ENCODE assay signal across 9 cellular contexts in the genomic region with DNA sequence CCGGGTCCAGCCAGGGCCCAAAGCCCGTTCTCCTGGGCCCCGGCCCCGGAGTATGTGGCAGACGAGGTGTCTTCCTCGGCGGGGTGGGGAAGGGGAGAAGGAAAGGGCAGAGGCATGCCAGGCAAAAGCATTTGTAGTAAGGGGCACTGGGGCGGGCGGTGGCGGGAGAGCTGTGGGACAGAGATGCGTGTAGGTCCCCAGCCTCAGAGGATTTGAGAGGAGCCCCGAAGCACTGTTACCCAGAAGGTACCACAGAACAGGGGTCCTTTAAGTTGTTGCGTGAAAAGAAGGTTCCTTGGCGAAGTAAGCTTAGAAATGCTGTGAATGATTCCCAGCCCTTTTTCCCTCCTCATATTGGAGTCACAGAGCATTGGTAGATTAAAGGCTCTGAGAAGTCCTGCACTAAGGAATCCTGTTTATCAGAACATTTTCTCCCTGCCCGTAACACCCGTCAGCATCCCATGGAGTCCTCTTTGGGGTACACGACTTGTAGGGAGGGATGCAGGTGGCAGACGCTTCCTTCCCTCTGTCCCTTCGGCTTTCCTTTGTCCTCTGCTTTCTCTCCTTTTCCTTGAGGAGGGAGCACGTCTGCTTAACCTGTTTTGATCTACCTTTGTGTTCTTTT. TPM values are rescaled to one million over a fixed set of nuclear protein-coding genes. Genes with fewer than 3 reads are reported as not detected.
DNase-seq lines count a peak whose midpoint lies in the region; ATAC-seq and TF ChIP-seq lines count a peak whose summit lies in the region.
"Had no signal": no experiment of that assay in that cellular context is flagged by ENCODE, and none has a peak within 500 bp of the region (broad histone marks: within the 10 kb centered on the region; RNA-seq: fewer than 3 reads in every experiment).

No MANE protein-coding gene starts in this region.

- H3K4me1 ChIP-seq in HUES64 (ENCODE audit: insufficient read depth, low read length), result no peaks in the 10 kb centered on the region

- peaks cover 44% of the 10 kb centered on the region for H3K27me3 Mint-ChIP-seq in dendritic cell treated with granulocyte-macrophage colony-stimulating factor and Interleukin-4, amounts not matched to agents 40 ng/mL and 50 ng/mL, for 4 days
- H3K27me3 Mint-ChIP-seq in natural killer cell (ENCODE audit: low read depth in 2 of 2), result peaks cover 9 to 11% of the 10 kb centered on the region in 2 donors

- no peaks in the 10 kb centered on the region for H3K9me3 Mint-ChIP-seq in dendritic cell treated with granulocyte-macrophage colony-stimulating factor and Interleukin-4, amounts not matched to agents 40 ng/mL and 50 ng/mL, for 4 days
- H3K9me3 Mint-ChIP-seq in natural killer cell, result no peaks in the 10 kb centered on the region

- peak overlapping the region; percentile 73 for H3K4me3 Mint-ChIP-seq in dendritic cell treated with granulocyte-macrophage colony-stimulating factor and Interleukin-4, amounts not matched to agents 40 ng/mL and 50 ng/mL, for 4 days
- peak overlapping the region; percentile 82 for H3K4me3 Mint-ChIP-seq in natural killer cell

- H3K27me3 ChIP-seq in AG04450 (ENCODE audit: control insufficient read depth, insufficient read depth, low read length) (no peaks in the 10 kb centered on the region), HUES64 (ENCODE audit: insufficient read depth, low read length) (peaks cover 19% of the 10 kb centered on the region)

- no peak overlapping the region for H3K27ac ChIP-seq in AG04450 (ENCODE audit: low read depth, low read length)
- H3K27ac ChIP-seq in HUES64 (ENCODE audit: low read depth, low read length), result no peak overlapping the region
- H3K27ac ChIP-seq: VCaP had no signal

- intact Hi-C loops in dendritic cell treated with granulocyte-macrophage colony-stimulating factor and Interleukin-4, amounts not matched to agents 40 ng/mL and 50 ng/mL, for 4 days (cut with micrococcal nuclease), result loop anchor here (2.0 kb wide), 1 partner anchor 59 kb away; a partner anchor contains a TSS
- intact Hi-C loops in natural killer cell (cut with micrococcal nuclease), result loop anchor here (2.0 to 10.0 kb wide), 2 partner anchors 97 to 311 kb away; a partner anchor contains a TSS

- POLR2A ChIA-PET in AG04450 (lab: Yijun Ruan, JAX), result no interaction called here

- H3K4me3 ChIP-seq in AG04450 (ENCODE audit: low read depth, low read length) (peak overlapping the region; percentile 60), HUES64 (ENCODE audit: low read length) (peak overlapping the region; percentile 53)

- CTCF ChIA-PET in AG04450 (lab: Charles Lee), result interaction anchor here (0.6 to 2.6 kb wide), 12 partner anchors 10 to 249 kb away, joined by 3 to 19 read pairs (median 4); a partner anchor contains a TSS

- H3K4me1 Mint-ChIP-seq in dendritic cell treated with granulocyte-macrophage colony-stimulating factor and Interleukin-4, amounts not matched to agents 40 ng/mL and 50 ng/mL, for 4 days (ENCODE audit: low read depth), result peaks cover 23% of the 10 kb centered on the region
- H3K4me1 Mint-ChIP-seq in natural killer cell, result peaks cover 6 to 14% of the 10 kb centered on the region in 2 donors

- no peak overlapping the region for H3K27ac Mint-ChIP-seq in dendritic cell treated with granulocyte-macrophage colony-stimulating factor and Interleukin-4, amounts not matched to agents 40 ng/mL and 50 ng/mL, for 4 days
- H3K27ac Mint-ChIP-seq in natural killer cell, result peak overlapping the region in 1 of 2 donors; percentile 75

- H3K9ac ChIP-seq in HUES64 (ENCODE audit: low read depth, low read length), result peak overlapping the region; percentile 69

- peaks cover 6% of the 10 kb centered on the region for H3K36me3 Mint-ChIP-seq in dendritic cell treated with granulocyte-macrophage colony-stimulating factor and Interleukin-4, amounts not matched to agents 40 ng/mL and 50 ng/mL, for 4 days (ENCODE audit: low read depth)
- no peaks in the 10 kb centered on the region for H3K36me3 Mint-ChIP-seq in natural killer cell

- ATAC-seq in natural killer cell, result no peak

- TF ChIP-seq CTCF in AG04450 (IDR thresholded peaks at IDR 0.05; ENCODE audit: low read depth, low read length), result no peak
- no peak for TF ChIP-seq CTCF in natural killer cell (IDR thresholded peaks at IDR 0.05)

- DNase-seq in AG04450 (ENCODE audit: low read depth, low spot score) (no peak), natural killer cell (no peak), AG20443 (ENCODE audit: low spot score) (no peak), NCI-H1417 treated with DMSO at 0.1 percent for 48 hours (lab: John Stamatoyannopoulos, UW) (no peak), NCI-H146 treated with DMSO at 0.1 percent for 48 hours (lab: John Stamatoyannopoulos, UW; ENCODE audit: unreplicated experiment) (no peak), islet precursor cell (no peak)

- H3K9me3 ChIP-seq in AG04450 (ENCODE audit: control insufficient read depth, insufficient read depth, low read length), result no peaks in the 10 kb centered on the region
- H3K9me3 ChIP-seq in HUES64 (ENCODE audit: insufficient read depth, low read depth, low read length), result no peaks in the 10 kb centered on the region

- peaks cover 18% of the 10 kb centered on the region for H3K36me3 ChIP-seq in HUES64 (ENCODE audit: insufficient read depth, low read length)

- 53% methylated on average over 20 of the region's 20 CpGs for WGBS in HUES64

RNA-seq across cellular contexts. Expression of a gene that starts 12.5 kb away (rescaled TPM):
- 2.8 and 3.1 TPM in 2 replicates for polyA plus RNA-seq in AG04450 (2011; rRNA removed)
- 2.2 and 3.5 TPM in 2 replicates for polyA minus RNA-seq in AG04450 (2011; rRNA and poly(A)+ RNA removed)
- 11.9 TPM for polyA plus RNA-seq in HUES64 (2013, experiment 1 of 2)
- 12.9 TPM for polyA plus RNA-seq in HUES64 (2013, experiment 2 of 2)
- 1 to 10 TPM; 7.1 to 9.2 (median 7.2) TPM for total RNA-seq in natural killer cell

RNA-seq across cellular contexts. Expression of a gene that starts 59.0 kb away (rescaled TPM):
- 155 and 172 TPM in 2 replicates for polyA plus RNA-seq in AG04450 (2011; rRNA removed)
- polyA minus RNA-seq in AG04450 (2011; rRNA and poly(A)+ RNA removed), result 160 and 163 TPM in 2 replicates
- 74.3 TPM for polyA plus RNA-seq in HUES64 (2013, experiment 1 of 2)
- polyA plus RNA-seq in HUES64 (2013, experiment 2 of 2), result 89.3 TPM
- total RNA-seq in natural killer cell, result 10 to 100 TPM; 66.6 to 76.1 (median 68.9) TPM

RNA-seq across cellular contexts. Expression of a gene that starts 59.3 kb away (rescaled TPM):
- 129 and 162 TPM in 2 replicates for polyA plus RNA-seq in AG04450 (2011; rRNA removed)
- polyA minus RNA-seq in AG04450 (2011; rRNA and poly(A)+ RNA removed), result 128 and 140 TPM in 2 replicates
- 31.9 TPM for polyA plus RNA-seq in HUES64 (2013, experiment 1 of 2)
- polyA plus RNA-seq in HUES64 (2013, experiment 2 of 2), result 35.7 TPM
- 10 to 100 TPM; 43.1 to 58.8 (median 53.0) TPM for total RNA-seq in natural killer cell
